Comparison of ENCODE assay signal across 21 cellular contexts in the genomic region with DNA sequence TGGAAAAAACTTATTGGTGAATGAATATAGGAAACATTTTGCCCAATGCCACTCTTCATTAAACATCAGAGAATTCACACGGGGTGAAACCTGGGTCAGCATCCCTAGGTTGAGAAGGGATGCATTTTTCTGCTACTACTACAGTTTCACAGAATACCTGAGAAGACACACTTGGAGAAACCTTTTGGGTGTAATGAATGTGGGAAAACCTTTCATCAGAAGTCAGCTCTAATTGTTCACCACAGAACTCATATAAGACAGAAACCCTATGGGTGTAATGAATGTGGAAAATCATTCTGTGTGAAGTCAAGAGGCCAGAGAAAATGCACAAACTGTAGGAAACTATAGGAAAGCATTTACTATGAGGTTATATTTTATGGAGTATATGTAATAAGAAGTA.
"Had no signal": no experiment of that assay in that cellular context is flagged by ENCODE, and none has a peak within 500 bp of the region (broad histone marks: within the 10 kb centered on the region; RNA-seq: fewer than 3 reads in every experiment).

No MANE protein-coding gene starts in this region.

- H3K27ac ChIP-seq: hepatocyte, neural progenitor cell, ovary, psoas muscle, spleen, thoracic aorta, transverse colon had no signal

- H3K27me3 ChIP-seq: hepatocyte, neural progenitor cell, ovary, spleen, transverse colon had no signal

- DNase-seq: foreskin melanocyte; head of caudate nucleus; kidney glomerular epithelial cell; mammary epithelial cell; natural killer cell; nucleus accumbens; ovary; psoas muscle; retina; spleen; stimulated activated CD4-positive, alpha-beta T cell treated with anti-CD3 and anti-CD28 coated beads, Interleukin-15, amount 100 ng/mL, for 24 hours; stimulated activated CD4-positive, alpha-beta T cell treated with anti-CD3 and anti-CD28 coated beads, Interleukin-1b, Interleukin-23, amount 100 ng/mL, for 48 hours; stimulated activated CD4-positive, alpha-beta T cell treated with anti-CD3 and anti-CD28 coated beads, Interleukin-4, amount 100 ng/mL, for 4 hours; stimulated activated naive B cell treated with anti-CD40 and anti-IgM and Interleukin-4, amounts not matched to agents 10 μg/mL and 1 μg/mL and 100 μg/mL, for 72 hours; stimulated activated naive CD8-positive, alpha-beta T cell treated with anti-CD3 and anti-CD28 coated beads, Interleukin-15, amount 100 ng/mL, for 72 hours; substantia nigra; transverse colon had no signal

- H2AFZ ChIP-seq: hepatocyte, neural progenitor cell had no signal

- H3K9ac ChIP-seq: neural progenitor cell had no signal

- ATAC-seq: natural killer cell; psoas muscle; sciatic nerve; stimulated activated naive B cell treated with anti-CD40 and anti-IgM and Interleukin-4, amounts not matched to agents 10 μg/mL and 1 μg/mL and 100 μg/mL, for 72 hours; stimulated activated naive CD8-positive, alpha-beta T cell treated with anti-CD3 and anti-CD28 coated beads, Interleukin-15, amount 100 ng/mL, for 72 hours had no signal

- H3K4me1 ChIP-seq: neural progenitor cell, psoas muscle, spleen, transverse colon had no signal

- H3K79me2 ChIP-seq: hepatocyte had no signal

- H3K4me3 ChIP-seq: hepatocyte, neural progenitor cell, ovary, psoas muscle, thoracic aorta, transverse colon had no signal

- H3K4me2 ChIP-seq: hepatocyte, neural progenitor cell had no signal
